23 cellular contexts compared by ENCODE assay signal in the genomic region with DNA sequence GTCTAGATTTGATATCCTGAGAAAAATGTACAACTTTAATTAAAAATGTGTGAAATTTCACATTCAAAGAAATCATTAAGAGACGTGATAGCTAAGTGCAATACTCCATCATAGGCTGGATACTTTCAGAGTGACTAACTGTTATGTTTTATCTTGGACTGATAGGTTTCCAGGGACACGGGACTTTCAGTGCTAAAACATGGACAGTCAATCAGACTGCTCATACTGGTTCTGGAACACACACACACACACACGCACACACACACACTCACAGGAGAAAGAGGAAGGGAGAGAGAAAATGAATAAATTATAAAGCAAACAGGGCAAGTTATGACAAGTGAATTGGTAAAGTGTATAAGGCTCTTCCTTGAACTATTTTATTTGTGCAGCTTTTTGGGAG.
"Had no signal": no experiment of that assay in that cellular context is flagged by ENCODE, and none has a peak within 500 bp of the region (broad histone marks: within the 10 kb centered on the region; RNA-seq: fewer than 3 reads in every experiment).

No MANE protein-coding gene starts in this region.

- H3K27me3 ChIP-seq: cardiac muscle cell, esophagus muscularis mucosa, gastroesophageal sphincter, heart right ventricle, upper lobe of right lung had no signal

- H3K9me3 ChIP-seq: esophagus muscularis mucosa, prostate gland, thoracic aorta, upper lobe of right lung had no signal

- H3K4me1 ChIP-seq: esophagus muscularis mucosa, gastroesophageal sphincter, heart right ventricle, lower lobe of right lung, prostate gland, upper lobe of right lung had no signal

- H3K4me3 ChIP-seq: cardiac muscle cell, esophagus muscularis mucosa, gastroesophageal sphincter, heart right ventricle, lower lobe of right lung, prostate gland, thoracic aorta, upper lobe of right lung had no signal

- DNase-seq: activated B cell treated with CpG ODN at 0.5 μM for 24 hours; activated CD4-positive, alpha-beta T cell treated with anti-CD3 and anti-CD28 coated beads for 36 hours; activated CD4-positive, alpha-beta T cell treated with anti-CD3 and anti-CD28 coated beads, Interleukin-2, amount 50 U/mL, for 4 hours; activated CD8-positive, alpha-beta memory T cell treated with anti-CD3 and anti-CD28 coated beads, Interleukin-2, amount 50 U/mL, for 48 hours; activated naive CD4-positive, alpha-beta T cell treated with Interleukin-2 at 50 U/mL for 16 hours; activated naive CD8-positive, alpha-beta T cell treated with anti-CD3 and anti-CD28 coated beads, Interleukin-2, amount 10 ng/mL, durations not matched to agents 7 days and 5 days; activated T-cell treated with anti-CD3 and anti-CD28 coated beads, Interleukin-2, amount 50 U/mL, for 4 hours; amygdala; effector CD4-positive, alpha-beta T cell; heart right ventricle; islet precursor cell; left colon; lower lobe of right lung; naive thymus-derived CD4-positive, alpha-beta T cell; stimulated activated CD4-positive, alpha-beta T cell treated with anti-CD3 and anti-CD28 coated beads, Interleukin-4, amount 100 ng/mL, for 24 hours; stimulated activated naive CD4-positive, alpha-beta T cell treated with Interleukin-2 at 50 U/mL for 16 hours; T-helper 9 cell; upper lobe of right lung had no signal

- H3K36me3 ChIP-seq: cardiac muscle cell, esophagus muscularis mucosa, gastroesophageal sphincter, heart right ventricle, lower lobe of right lung, prostate gland, thoracic aorta, upper lobe of right lung had no signal

- H3K27ac ChIP-seq: cardiac muscle cell, esophagus muscularis mucosa, gastroesophageal sphincter, heart right ventricle, lower lobe of right lung, prostate gland, thoracic aorta, upper lobe of right lung had no signal
